Comparison of ENCODE assay signal across 17 cellular contexts in the genomic region with DNA sequence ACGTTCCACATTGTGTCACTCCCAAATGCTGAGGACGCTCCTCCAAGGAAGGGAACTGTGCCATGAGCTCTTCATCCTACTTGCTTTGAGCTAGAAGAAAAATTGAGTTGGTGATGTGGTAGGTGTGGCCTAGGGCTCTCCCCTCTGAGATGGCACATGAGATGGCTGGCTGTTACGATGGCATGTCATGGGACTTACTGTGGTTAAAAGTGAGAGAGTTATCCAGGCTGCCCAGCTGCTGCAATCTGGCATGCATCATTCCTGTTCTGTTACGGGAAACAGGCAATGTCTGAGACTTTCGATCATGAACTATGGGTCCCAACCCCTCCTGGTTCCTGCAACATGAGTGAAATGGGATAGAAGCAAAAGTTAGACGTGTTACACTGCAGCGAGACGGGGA.
DNase-seq lines count a peak whose midpoint lies in the region; ATAC-seq and TF ChIP-seq lines count a peak whose summit lies in the region.
"Had no signal": no experiment of that assay in that cellular context is flagged by ENCODE, and none has a peak within 500 bp of the region (broad histone marks: within the 10 kb centered on the region; RNA-seq: fewer than 3 reads in every experiment).

No MANE protein-coding gene starts in this region.

- no peak for DNase-seq in endothelial cell (ENCODE audit: low spot score)
- peak; percentile 93 for DNase-seq in myocyte (ENCODE audit: low read depth)
- no peak for DNase-seq in stimulated activated effector memory CD8-positive, alpha-beta T cell treated with anti-CD3 and anti-CD28 coated beads, Interleukin-12 subunit alpha, Interleukin-12 subunit beta, amount 100 ng/mL, for 72 hours (ENCODE audit: low spot score in 2 of 2)
- DNase-seq in activated CD8-positive, alpha-beta memory T cell treated with anti-CD3 and anti-CD28 coated beads, Interleukin-2, amount 50 U/mL, for 48 hours, result no peak
- no peak for DNase-seq in GM13977 (ENCODE audit: low spot score)
- DNase-seq in DMS153 treated with DMSO at 0.1 percent for 48 hours (lab: John Stamatoyannopoulos, UW; ENCODE audit: unreplicated experiment), result no peak
- DNase-seq: ACHN; Caco-2; CD8-positive, alpha-beta memory T cell; DMS53; GF-D8; IMR-90 had no signal

- H3K27me3 ChIP-seq in BLaER1 treated with 17β-estradiol and CSF1 and Interleukin-3, amounts not matched to agents 10 nM and 100 nM, result no peaks in the 10 kb centered on the region

- H3K9me3 ChIP-seq in BLaER1 treated with 17β-estradiol and CSF1 and Interleukin-3, amounts not matched to agents 10 nM and 100 nM (replicated peaks in 1 of 11), result no peaks in the 10 kb centered on the region
- H3K9me3 ChIP-seq: Caco-2, HAP-1 had no signal

- H3K4me2 ChIP-seq in BLaER1 treated with 17β-estradiol and CSF1 and Interleukin-3, amounts not matched to agents 10 nM and 100 nM, result peak overlapping the region; percentile 34 to 78 (median 59)

- no peak overlapping the region for H3K27ac ChIP-seq in BLaER1 treated with 17β-estradiol and CSF1 and Interleukin-3, amounts not matched to agents 10 nM and 100 nM
- H3K27ac ChIP-seq: HL-60 had no signal

- in situ Hi-C loops in GM13977 (cut with MboI; ENCODE audit: low pct_unique_long_range_greater_than_20kb, low sequenced_read_pairs, unreplicated experiment), result loop anchor here (25.0 kb wide), 1 partner anchor 983 kb away; no protein-coding TSS in a partner anchor

- peaks cover 19 to 36% (median 32%) of the 10 kb centered on the region in 10 experiments for H3K4me1 ChIP-seq in BLaER1 treated with 17β-estradiol and CSF1 and Interleukin-3, amounts not matched to agents 10 nM and 100 nM

- H3K27me3 Mint-ChIP-seq in endothelial cell (ENCODE audit: unreplicated experiment), result peaks cover 3% of the 10 kb centered on the region
- H3K27me3 Mint-ChIP-seq: B cell; CD8-positive, alpha-beta memory T cell had no signal

- H3K9ac ChIP-seq in BLaER1 treated with 17β-estradiol and CSF1 and Interleukin-3, amounts not matched to agents 10 nM and 100 nM, result no peak overlapping the region

- TF ChIP-seq CTCF in endothelial cell (IDR thresholded peaks at IDR 0.05; ENCODE audit: unreplicated experiment) (no peak), GM13977 (IDR thresholded peaks at IDR 0.05; ENCODE audit: extremely low read depth, insufficient read depth, missing control alignments) (no peak)

- H3K4me3 Mint-ChIP-seq in endothelial cell (ENCODE audit: unreplicated experiment), result peak overlapping the region; percentile 37
- H3K4me3 Mint-ChIP-seq in stimulated activated effector memory CD8-positive, alpha-beta T cell treated with anti-CD3 and anti-CD28 coated beads, Interleukin-12 subunit alpha, Interleukin-12 subunit beta, amount 100 ng/mL, for 72 hours, result no peak overlapping the region
- H3K4me3 Mint-ChIP-seq: B cell; CD8-positive, alpha-beta memory T cell had no signal

- H4K20me1 ChIP-seq in BLaER1 treated with 17β-estradiol and CSF1 and Interleukin-3, amounts not matched to agents 10 nM and 100 nM, result no peaks in the 10 kb centered on the region

- peaks cover 66% of the 10 kb centered on the region for H3K36me3 Mint-ChIP-seq in endothelial cell (ENCODE audit: low read depth, unreplicated experiment)
- H3K36me3 Mint-ChIP-seq in stimulated activated effector memory CD8-positive, alpha-beta T cell treated with anti-CD3 and anti-CD28 coated beads, Interleukin-12 subunit alpha, Interleukin-12 subunit beta, amount 100 ng/mL, for 72 hours, result peaks cover 43% of the 10 kb centered on the region
- H3K36me3 Mint-ChIP-seq: CD14-positive monocyte had no signal

- no peak overlapping the region for H3K4me3 ChIP-seq in BLaER1 treated with 17β-estradiol and CSF1 and Interleukin-3, amounts not matched to agents 10 nM and 100 nM
- H3K4me3 ChIP-seq: HAP-1 had no signal

- H3K4me1 Mint-ChIP-seq in endothelial cell (ENCODE audit: unreplicated experiment), result peaks cover 22% of the 10 kb centered on the region
- H3K4me1 Mint-ChIP-seq in stimulated activated effector memory CD8-positive, alpha-beta T cell treated with anti-CD3 and anti-CD28 coated beads, Interleukin-12 subunit alpha, Interleukin-12 subunit beta, amount 100 ng/mL, for 72 hours, result no peaks in the 10 kb centered on the region
- H3K4me1 Mint-ChIP-seq: CD14-positive monocyte; CD8-positive, alpha-beta memory T cell had no signal

- H3K36me3 ChIP-seq in BLaER1 treated with 17β-estradiol and CSF1 and Interleukin-3, amounts not matched to agents 10 nM and 100 nM, result no peaks in the 10 kb centered on the region
- H3K36me3 ChIP-seq: HAP-1 had no signal

- ATAC-seq in stimulated activated effector memory CD8-positive, alpha-beta T cell treated with anti-CD3 and anti-CD28 coated beads, Interleukin-12 subunit alpha, Interleukin-12 subunit beta, amount 100 ng/mL, for 72 hours, result no peak

- H3K27ac Mint-ChIP-seq in endothelial cell (ENCODE audit: unreplicated experiment), result no peak overlapping the region
- peak overlapping the region; percentile 16 for H3K27ac Mint-ChIP-seq in stimulated activated effector memory CD8-positive, alpha-beta T cell treated with anti-CD3 and anti-CD28 coated beads, Interleukin-12 subunit alpha, Interleukin-12 subunit beta, amount 100 ng/mL, for 72 hours
- H3K27ac Mint-ChIP-seq: B cell, CD14-positive monocyte had no signal

- H3K9me3 Mint-ChIP-seq in endothelial cell (ENCODE audit: unreplicated experiment), result no peaks in the 10 kb centered on the region
- H3K9me3 Mint-ChIP-seq in stimulated activated effector memory CD8-positive, alpha-beta T cell treated with anti-CD3 and anti-CD28 coated beads, Interleukin-12 subunit alpha, Interleukin-12 subunit beta, amount 100 ng/mL, for 72 hours, result no peaks in the 10 kb centered on the region
- H3K9me3 Mint-ChIP-seq: CD14-positive monocyte; CD8-positive, alpha-beta memory T cell had no signal
